Comparison of ENCODE assay signal across 20 cellular contexts in the genomic region with DNA sequence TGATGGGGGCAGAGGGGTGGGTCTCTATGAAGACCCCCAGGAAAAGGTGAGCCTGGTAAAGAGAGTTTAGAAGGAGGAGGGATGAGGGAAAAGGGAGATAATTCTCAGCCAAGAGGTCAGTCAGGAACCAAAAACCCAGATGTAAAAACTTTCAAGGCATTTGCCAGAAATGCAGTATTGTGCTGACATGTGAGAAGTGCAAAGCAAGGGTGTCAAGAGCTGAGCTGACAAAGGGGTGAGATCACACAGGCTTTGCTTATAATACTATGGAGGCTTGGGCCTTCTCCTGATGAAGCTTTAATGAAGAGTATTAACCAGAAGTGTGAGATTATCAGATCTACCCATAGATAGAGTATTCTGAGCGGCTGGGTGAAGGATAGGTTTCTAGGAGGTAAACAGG. TPM values are rescaled to one million over a fixed set of nuclear protein-coding genes. Genes with fewer than 3 reads are reported as not detected.
DNase-seq lines count a peak whose midpoint lies in the region; ATAC-seq and TF ChIP-seq lines count a peak whose summit lies in the region.
"Had no signal": no experiment of that assay in that cellular context is flagged by ENCODE, and none has a peak within 500 bp of the region (broad histone marks: within the 10 kb centered on the region; RNA-seq: fewer than 3 reads in every experiment).

No MANE protein-coding gene starts in this region.

- no peak overlapping the region for H2BK12ac ChIP-seq in mesenchymal stem cell (ENCODE audit: low read length in 2 of 2)

- H3K18ac ChIP-seq in mesenchymal stem cell (ENCODE audit: low read depth in 1 of 2, low read length in 2 of 2), result no peak overlapping the region

- H3K36me3 ChIP-seq in right atrium auricular region, result no peaks in the 10 kb centered on the region
- no peaks in the 10 kb centered on the region for H3K36me3 ChIP-seq in mesenchymal stem cell (ENCODE audit: control insufficient read depth in 1 of 2, insufficient read depth in 2 of 2, low read depth in 1 of 2, low read length in 2 of 2)

- no peak overlapping the region for H4K8ac ChIP-seq in mesenchymal stem cell (ENCODE audit: low read length)

- DNase-seq in Right ventricle myocardium superior (no peak), right atrium auricular region (ENCODE audit: low spot score) (no peak), choroid plexus epithelial cell (ENCODE audit: low read depth) (peak; percentile 26), mesenchymal stem cell (no peak), cerebellar nuclear complex (lab: John Stamatoyannopoulos, UW) (no peak), A172 (ENCODE audit: low spot score) (no peak)
- DNase-seq in T-helper 2 cell treated with Interferon-gamma antibody and Interleukin-4, amounts not matched to agents 5 μg/mL and 100 μg/mL, for 36 hours (ENCODE audit: low spot score), result no peak
- DNase-seq: 8988T; C1 segment of cervical spinal cord; Calu3; CD4-positive, alpha-beta memory T cell; COR-L47; DMS53; DMS79 treated with DMSO at 0.1 percent for 48 hours; GF-D8; H9 had no signal

- H2BK5ac ChIP-seq in mesenchymal stem cell (ENCODE audit: low read depth, low read length, poor library complexity, severe bottlenecking), result no peak overlapping the region

- H3K4me3 Mint-ChIP-seq in T-helper 2 cell treated with Interferon-gamma antibody and Interleukin-4, amounts not matched to agents 5 μg/mL and 100 μg/mL, for 36 hours, result no peak overlapping the region
- H3K4me3 Mint-ChIP-seq: CD4-positive, alpha-beta memory T cell; GM23338; H9 had no signal

- peaks cover 7% of the 10 kb centered on the region for H3K79me1 ChIP-seq in mesenchymal stem cell (replicated peaks; ENCODE audit: low read length, poor library complexity, severe bottlenecking)

- H3K4me2 ChIP-seq in mesenchymal stem cell (ENCODE audit: low read length, poor library complexity, severe bottlenecking), result no peak overlapping the region
- H3K4me2 ChIP-seq: GM23338 had no signal

- H3K14ac ChIP-seq in mesenchymal stem cell (ENCODE audit: low read length in 2 of 2), result no peak overlapping the region

- H3K27me3 Mint-ChIP-seq in T-helper 2 cell treated with Interferon-gamma antibody and Interleukin-4, amounts not matched to agents 5 μg/mL and 100 μg/mL, for 36 hours (ENCODE audit: low read depth), result no peaks in the 10 kb centered on the region

- H3K9ac ChIP-seq in mesenchymal stem cell (ENCODE audit: low read length), result no peak overlapping the region

- H3K4me1 ChIP-seq in right atrium auricular region, result peaks cover 0 to 6% of the 10 kb centered on the region in 2 donors
- peaks cover 2% of the 10 kb centered on the region for H3K4me1 ChIP-seq in mesenchymal stem cell (ENCODE audit: control insufficient read depth, insufficient read depth, low read depth, low read length)

- H2AFZ ChIP-seq in mesenchymal stem cell (ENCODE audit: low read depth, low read length), result no peak overlapping the region
- H2AFZ ChIP-seq: GM23338 had no signal

- peak; percentile 48 for ATAC-seq in Right ventricle myocardium superior (ENCODE audit: poor library complexity)
- ATAC-seq: GM23338, HCT116 had no signal

- no peak overlapping the region for H3K4ac ChIP-seq in mesenchymal stem cell (ENCODE audit: low read depth in 1 of 2, low read length in 2 of 2)

- H3K36me3 Mint-ChIP-seq in T-helper 2 cell treated with Interferon-gamma antibody and Interleukin-4, amounts not matched to agents 5 μg/mL and 100 μg/mL, for 36 hours (ENCODE audit: low read depth), result no peaks in the 10 kb centered on the region
- H3K36me3 Mint-ChIP-seq: CD4-positive, alpha-beta memory T cell had no signal

- no peak overlapping the region for H3K27ac Mint-ChIP-seq in T-helper 2 cell treated with Interferon-gamma antibody and Interleukin-4, amounts not matched to agents 5 μg/mL and 100 μg/mL, for 36 hours
- H3K27ac Mint-ChIP-seq: CD4-positive, alpha-beta memory T cell; GM23338 had no signal

- H3K4me3 ChIP-seq in right atrium auricular region (no peak overlapping the region), choroid plexus epithelial cell (ENCODE audit: low read depth, low read length) (no peak overlapping the region), mesenchymal stem cell (ENCODE audit: insufficient read depth in 1 of 2, low read depth in 1 of 2, low read length in 2 of 2) (no peak overlapping the region)
- H3K4me3 ChIP-seq: GM23338 had no signal

- no peak overlapping the region for H4K91ac ChIP-seq in mesenchymal stem cell (ENCODE audit: low read length)

- H3K9me3 Mint-ChIP-seq in T-helper 2 cell treated with Interferon-gamma antibody and Interleukin-4, amounts not matched to agents 5 μg/mL and 100 μg/mL, for 36 hours, result no peaks in the 10 kb centered on the region
- H3K9me3 Mint-ChIP-seq: CD4-positive, alpha-beta memory T cell; GM23338 had no signal

- H2BK15ac ChIP-seq in mesenchymal stem cell (ENCODE audit: low read depth, poor library complexity, severe bottlenecking), result no peak overlapping the region

- 94% methylated on average over 1 of the region's 1 CpG for WGBS in mesenchymal stem cell

- TF ChIP-seq CTCF in right atrium auricular region (IDR thresholded peaks at IDR 0.05) (no peak), choroid plexus epithelial cell (conservative IDR thresholded peaks at IDR 0.05; ENCODE audit: low read depth, low read length) (no peak)

- H3K27ac ChIP-seq in right atrium auricular region (no peak overlapping the region), mesenchymal stem cell (ENCODE audit: low read length, poor library complexity, severe bottlenecking) (no peak overlapping the region)

- H3K23ac ChIP-seq in mesenchymal stem cell (ENCODE audit: low read length in 2 of 2), result no peak overlapping the region

- H3K27me3 ChIP-seq in right atrium auricular region (no peaks in the 10 kb centered on the region), mesenchymal stem cell (ENCODE audit: control insufficient read depth in 1 of 2, insufficient read depth in 1 of 2, low read length in 2 of 2) (no peaks in the 10 kb centered on the region)

- H3K9me3 ChIP-seq in right atrium auricular region (no peaks in the 10 kb centered on the region), mesenchymal stem cell (ENCODE audit: control insufficient read depth, low read length) (no peaks in the 10 kb centered on the region)

- no peak overlapping the region for H2BK120ac ChIP-seq in mesenchymal stem cell (ENCODE audit: low read depth, low read length)

- H2AK5ac ChIP-seq in mesenchymal stem cell (ENCODE audit: low read length, severe bottlenecking), result peak overlapping the region; percentile 37

- peaks cover 10% of the 10 kb centered on the region for H3K4me1 Mint-ChIP-seq in T-helper 2 cell treated with Interferon-gamma antibody and Interleukin-4, amounts not matched to agents 5 μg/mL and 100 μg/mL, for 36 hours (ENCODE audit: low read depth)

- intact Hi-C loops in Right ventricle myocardium superior (cut with DNase I), result no loop called here

RNA-seq across cellular contexts. Expression of a gene that starts 22.3 kb away (rescaled TPM):
- total RNA-seq in Right ventricle myocardium superior (18.0 TPM), right atrium auricular region (10 to 100 TPM; 11.2 to 25.5 TPM)
- polyA plus RNA-seq in mesenchymal stem cell (2013, experiment 1 of 2), result 25.6 TPM
- polyA plus RNA-seq in mesenchymal stem cell (2013, experiment 2 of 2), result 26.0 TPM
- total RNA-seq in A172 (2014; rRNA removed; shearing (Covaris generic)), result 97.0 and 114 TPM in 2 replicates

RNA-seq across cellular contexts. Expression of a gene that starts 52.8 kb away (rescaled TPM):
- total RNA-seq in Right ventricle myocardium superior, result 1.1 TPM
- total RNA-seq in right atrium auricular region, result 1 to 10 TPM; 1.0 to 1.7 TPM
- 0.50 TPM for polyA plus RNA-seq in mesenchymal stem cell (2013, experiment 1 of 2)
- 1.0 TPM for polyA plus RNA-seq in mesenchymal stem cell (2013, experiment 2 of 2)
- 0.29 TPM in 1 of 2 replicates, not detected in the other for total RNA-seq in A172 (2014; rRNA removed; shearing (Covaris generic))
- total RNA-seq: G401, H4 had no signal
